In genomic region chr1:63319069-63320023, GRCh38 we compare ENCODE assay signal across 1 cellular context.
TF ChIP-seq lines count a peak whose summit lies in the region.

No MANE protein-coding gene starts in this region.

TF ChIP-seq in HepG2, 621 proteins besides CTCF, POLR2A, EP300 and RAD21:
- TF ChIP-seq SPEN (CRISPR knock-in tag; IDR thresholded peaks at IDR 0.05; ENCODE audit: low read depth) (no peak), EZH2 (conservative IDR thresholded peaks at IDR 0.05; ENCODE audit: low read depth, low read length) (peak; percentile 71; the same call in 1 of the 2 replicates), KDM3A (CRISPR knock-in tag; IDR thresholded peaks at IDR 0.05; ENCODE audit: low read depth) (no peak), ZNF777 (CRISPR knock-in tag; IDR thresholded peaks at IDR 0.05) (0 out of 2 replicates have a peak, but pooled peaks have one; percentile 25), BCLAF1 (IDR thresholded peaks at IDR 0.05) (no peak), NR2F1 (CRISPR knock-in tag; IDR thresholded peaks at IDR 0.05) (no peak)
